1 cellular context compared by ENCODE assay signal in the genomic region with DNA sequence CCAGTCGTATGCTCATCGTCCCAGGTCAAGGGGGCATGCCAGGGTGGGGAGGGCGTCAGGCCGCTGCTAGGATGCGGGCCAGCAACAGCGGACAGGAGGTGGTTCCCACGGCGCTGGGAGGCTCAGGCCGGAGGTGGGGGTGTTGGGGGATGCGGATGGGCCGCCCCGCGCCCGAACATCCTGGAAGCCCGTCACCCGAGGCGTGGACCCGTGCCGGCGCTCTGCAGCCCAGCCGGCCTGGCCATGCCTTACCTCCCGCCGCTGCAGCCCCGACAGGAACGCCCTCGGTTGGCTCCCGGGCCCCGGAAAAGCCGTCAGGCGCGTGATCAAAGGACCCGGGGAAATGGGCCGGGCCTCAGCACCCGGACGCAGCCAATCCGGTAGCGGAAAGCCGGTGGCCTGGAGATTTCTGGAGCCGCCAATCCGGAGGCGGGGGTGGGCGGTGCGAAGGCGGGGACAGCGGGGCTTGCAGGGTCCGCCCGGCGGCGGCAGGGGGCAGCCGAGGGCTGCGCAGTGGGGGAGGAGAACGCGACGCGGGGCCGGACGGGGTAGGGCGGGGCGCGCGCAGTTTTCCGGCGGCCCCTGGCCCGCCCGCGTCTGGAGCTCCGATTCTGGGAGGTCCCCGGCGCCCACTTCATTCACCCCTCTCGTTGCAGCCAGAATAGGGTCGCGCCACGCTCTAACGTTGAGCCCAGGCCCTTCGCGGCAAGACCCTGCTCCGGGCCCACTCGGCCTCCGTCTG.
A peak's percentile ranks its signal among the peaks of the same experiment; 100 is the strongest.
TF ChIP-seq lines count a peak whose summit lies in the region.

A gene (minus strand): TSS at position 280 of the 742 bp plus-strand sequence. CDS start 1,215 bp downstream, outside the sequence.

TF ChIP-seq in K562, 482 proteins besides CTCF, POLR2A, EP300 and RAD21 (continued from another document and continues in another):
- TF ChIP-seq, protein P1, sequence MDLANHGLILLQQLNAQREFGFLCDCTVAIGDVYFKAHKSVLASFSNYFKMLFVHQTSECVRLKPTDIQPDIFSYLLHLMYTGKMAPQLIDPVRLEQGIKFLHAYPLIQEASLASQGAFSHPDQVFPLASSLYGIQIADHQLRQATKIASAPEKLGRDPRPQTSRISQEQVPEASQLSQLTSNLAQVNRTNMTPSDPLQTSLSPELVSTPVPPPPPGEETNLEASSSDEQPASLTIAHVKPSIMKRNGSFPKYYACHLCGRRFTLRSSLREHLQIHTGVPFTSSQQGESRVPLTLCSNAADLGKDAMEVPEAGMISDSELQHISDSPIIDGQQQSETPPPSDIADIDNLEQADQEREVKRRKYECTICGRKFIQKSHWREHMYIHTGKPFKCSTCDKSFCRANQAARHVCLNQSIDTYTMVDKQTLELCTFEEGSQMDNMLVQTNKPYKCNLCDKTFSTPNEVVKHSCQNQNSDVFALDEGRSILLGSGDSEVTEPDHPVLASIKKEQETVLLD (IDR thresholded peaks at IDR 0.05) = no peak
- TF ChIP-seq CHD2 (IDR thresholded peaks at IDR 0.05; ENCODE audit: low read depth, low read length) = peak; percentile 68
- no peak for TF ChIP-seq ZNF77 (CRISPR knock-in tag; IDR thresholded peaks at IDR 0.05)
- peak; percentile 92 for TF ChIP-seq SP1 (CRISPR knock-in tag; IDR thresholded peaks at IDR 0.05)
- TF ChIP-seq PTRF (tag; IDR thresholded peaks at IDR 0.05) = no peak
- TF ChIP-seq ZC3H11A (IDR thresholded peaks at IDR 0.05; ENCODE audit: low read depth, low read length) = 0 out of 2 replicates have a peak, but pooled peaks have one; percentile 64
- TF ChIP-seq TAF9B (IDR thresholded peaks at IDR 0.05; ENCODE audit: partially characterized antibody) = no peak
- TF ChIP-seq, protein P2, sequence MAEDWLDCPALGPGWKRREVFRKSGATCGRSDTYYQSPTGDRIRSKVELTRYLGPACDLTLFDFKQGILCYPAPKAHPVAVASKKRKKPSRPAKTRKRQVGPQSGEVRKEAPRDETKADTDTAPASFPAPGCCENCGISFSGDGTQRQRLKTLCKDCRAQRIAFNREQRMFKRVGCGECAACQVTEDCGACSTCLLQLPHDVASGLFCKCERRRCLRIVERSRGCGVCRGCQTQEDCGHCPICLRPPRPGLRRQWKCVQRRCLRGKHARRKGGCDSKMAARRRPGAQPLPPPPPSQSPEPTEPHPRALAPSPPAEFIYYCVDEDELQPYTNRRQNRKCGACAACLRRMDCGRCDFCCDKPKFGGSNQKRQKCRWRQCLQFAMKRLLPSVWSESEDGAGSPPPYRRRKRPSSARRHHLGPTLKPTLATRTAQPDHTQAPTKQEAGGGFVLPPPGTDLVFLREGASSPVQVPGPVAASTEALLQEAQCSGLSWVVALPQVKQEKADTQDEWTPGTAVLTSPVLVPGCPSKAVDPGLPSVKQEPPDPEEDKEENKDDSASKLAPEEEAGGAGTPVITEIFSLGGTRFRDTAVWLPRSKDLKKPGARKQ (CRISPR knock-in tag; IDR thresholded peaks at IDR 0.05) = no peak
- peak; percentile 95 for TF ChIP-seq ZFX (CRISPR knock-in tag; IDR thresholded peaks at IDR 0.05)
- peak; percentile 74 for TF ChIP-seq GABPA (tag; conservative IDR thresholded peaks at IDR 0.05; ENCODE audit: low read depth)
- TF ChIP-seq, protein P3, sequence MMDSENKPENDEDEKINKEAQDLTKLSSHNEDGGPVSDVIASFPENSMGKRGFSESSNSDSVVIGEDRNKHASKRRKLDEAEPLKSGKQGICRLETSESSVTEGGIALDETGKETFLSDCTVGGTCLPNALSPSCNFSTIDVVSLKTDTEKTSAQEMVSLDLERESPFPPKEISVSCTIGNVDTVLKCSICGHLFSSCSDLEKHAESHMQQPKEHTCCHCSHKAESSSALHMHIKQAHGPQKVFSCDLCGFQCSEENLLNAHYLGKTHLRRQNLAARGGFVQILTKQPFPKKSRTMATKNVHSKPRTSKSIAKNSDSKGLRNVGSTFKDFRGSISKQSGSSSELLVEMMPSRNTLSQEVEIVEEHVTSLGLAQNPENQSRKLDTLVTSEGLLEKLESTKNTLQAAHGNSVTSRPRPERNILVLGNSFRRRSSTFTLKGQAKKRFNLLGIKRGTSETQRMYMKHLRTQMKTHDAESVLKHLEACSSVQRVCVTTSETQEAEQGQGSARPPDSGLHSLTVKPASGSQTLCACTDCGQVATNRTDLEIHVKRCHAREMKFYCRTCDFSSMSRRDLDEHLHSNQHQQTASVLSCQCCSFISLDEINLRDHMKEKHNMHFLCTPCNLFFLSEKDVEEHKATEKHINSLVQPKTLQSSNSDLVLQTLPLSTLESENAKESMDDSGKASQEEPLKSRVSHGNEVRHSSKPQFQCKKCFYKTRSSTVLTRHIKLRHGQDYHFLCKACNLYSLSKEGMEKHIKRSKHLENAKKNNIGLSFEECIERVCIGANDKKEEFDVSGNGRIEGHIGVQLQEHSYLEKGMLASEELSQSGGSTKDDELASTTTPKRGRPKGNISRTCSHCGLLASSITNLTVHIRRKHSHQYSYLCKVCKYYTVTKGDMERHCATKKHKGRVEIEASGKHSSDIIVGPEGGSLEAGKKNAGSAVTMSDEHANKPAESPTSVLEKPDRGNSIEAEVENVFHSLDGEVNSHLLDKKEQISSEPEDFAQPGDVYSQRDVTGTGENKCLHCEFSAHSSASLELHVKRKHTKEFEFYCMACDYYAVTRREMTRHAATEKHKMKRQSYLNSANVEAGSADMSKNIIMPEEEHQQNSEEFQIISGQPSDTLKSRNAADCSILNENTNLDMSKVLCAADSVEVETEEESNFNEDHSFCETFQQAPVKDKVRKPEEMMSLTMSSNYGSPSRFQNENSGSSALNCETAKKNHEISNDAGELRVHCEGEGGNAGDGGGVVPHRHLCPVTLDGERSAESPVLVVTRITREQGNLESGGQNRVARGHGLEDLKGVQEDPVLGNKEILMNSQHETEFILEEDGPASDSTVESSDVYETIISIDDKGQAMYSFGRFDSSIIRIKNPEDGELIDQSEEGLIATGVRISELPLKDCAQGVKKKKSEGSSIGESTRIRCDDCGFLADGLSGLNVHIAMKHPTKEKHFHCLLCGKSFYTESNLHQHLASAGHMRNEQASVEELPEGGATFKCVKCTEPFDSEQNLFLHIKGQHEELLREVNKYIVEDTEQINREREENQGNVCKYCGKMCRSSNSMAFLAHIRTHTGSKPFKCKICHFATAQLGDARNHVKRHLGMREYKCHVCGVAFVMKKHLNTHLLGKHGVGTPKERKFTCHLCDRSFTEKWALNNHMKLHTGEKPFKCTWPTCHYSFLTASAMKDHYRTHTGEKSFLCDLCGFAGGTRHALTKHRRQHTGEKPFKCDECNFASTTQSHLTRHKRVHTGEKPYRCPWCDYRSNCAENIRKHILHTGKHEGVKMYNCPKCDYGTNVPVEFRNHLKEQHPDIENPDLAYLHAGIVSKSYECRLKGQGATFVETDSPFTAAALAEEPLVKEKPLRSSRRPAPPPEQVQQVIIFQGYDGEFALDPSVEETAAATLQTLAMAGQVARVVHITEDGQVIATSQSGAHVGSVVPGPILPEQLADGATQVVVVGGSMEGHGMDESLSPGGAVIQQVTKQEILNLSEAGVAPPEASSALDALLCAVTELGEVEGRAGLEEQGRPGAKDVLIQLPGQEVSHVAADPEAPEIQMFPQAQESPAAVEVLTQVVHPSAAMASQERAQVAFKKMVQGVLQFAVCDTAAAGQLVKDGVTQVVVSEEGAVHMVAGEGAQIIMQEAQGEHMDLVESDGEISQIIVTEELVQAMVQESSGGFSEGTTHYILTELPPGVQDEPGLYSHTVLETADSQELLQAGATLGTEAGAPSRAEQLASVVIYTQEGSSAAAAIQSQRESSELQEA (IDR thresholded peaks at IDR 0.05; ENCODE audit: low read depth) = peak; percentile 80; the same call in 1 of the 2 replicates
- TF ChIP-seq ATF7 (IDR thresholded peaks at IDR 0.05) = no peak
- no peak for TF ChIP-seq IFI16 (CRISPR knock-in tag; IDR thresholded peaks at IDR 0.05)
- TF ChIP-seq SRF (CRISPR knock-in tag; IDR thresholded peaks at IDR 0.05) = peak in 1 of 2 experiments; percentile 69; a peak in 1 of 4 replicates
- TF ChIP-seq, protein P4, sequence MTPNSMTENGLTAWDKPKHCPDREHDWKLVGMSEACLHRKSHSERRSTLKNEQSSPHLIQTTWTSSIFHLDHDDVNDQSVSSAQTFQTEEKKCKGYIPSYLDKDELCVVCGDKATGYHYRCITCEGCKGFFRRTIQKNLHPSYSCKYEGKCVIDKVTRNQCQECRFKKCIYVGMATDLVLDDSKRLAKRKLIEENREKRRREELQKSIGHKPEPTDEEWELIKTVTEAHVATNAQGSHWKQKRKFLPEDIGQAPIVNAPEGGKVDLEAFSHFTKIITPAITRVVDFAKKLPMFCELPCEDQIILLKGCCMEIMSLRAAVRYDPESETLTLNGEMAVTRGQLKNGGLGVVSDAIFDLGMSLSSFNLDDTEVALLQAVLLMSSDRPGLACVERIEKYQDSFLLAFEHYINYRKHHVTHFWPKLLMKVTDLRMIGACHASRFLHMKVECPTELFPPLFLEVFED (CRISPR knock-in tag; conservative IDR thresholded peaks at IDR 0.05) = no peak; the same call in 1 of the 2 replicates
- peak; percentile 88 to 92 for TF ChIP-seq MAZ (CRISPR knock-in tag; conservative IDR thresholded peaks at IDR 0.05 in 1 of 2, IDR thresholded peaks at IDR 0.05 in 1 of 2)
- TF ChIP-seq POLR2G (IDR thresholded peaks at IDR 0.05; ENCODE audit: low read depth, low read length) = peak; percentile 95
- peak; percentile 98 for TF ChIP-seq CHD1 (IDR thresholded peaks at IDR 0.05; ENCODE audit: low read length)
- no peak for TF ChIP-seq NR4A1 (CRISPR knock-in tag; IDR thresholded peaks at IDR 0.05)
- TF ChIP-seq NR4A1 (tag; IDR thresholded peaks at IDR 0.05) = peak; percentile 52; the same call in 1 of the 2 replicates
- TF ChIP-seq NR3C1 (CRISPR knock-in tag; IDR thresholded peaks at IDR 0.05) = no peak
- TF ChIP-seq HDGF (IDR thresholded peaks at IDR 0.05) = 0 out of 2 replicates have a peak, but pooled peaks have one; percentile 26
- TF ChIP-seq EZH2 (IDR thresholded peaks at IDR 0.05; ENCODE audit: borderline replicate concordance, low read depth, low read length) = no peak
- no peak for TF ChIP-seq TCFL5 (CRISPR knock-in tag; conservative IDR thresholded peaks at IDR 0.05)
- TF ChIP-seq SRSF1 (IDR thresholded peaks at IDR 0.05; ENCODE audit: low read depth, low read length) = no peak
- peak; percentile 41 for TF ChIP-seq MEIS2 (IDR thresholded peaks at IDR 0.05; ENCODE audit: partially characterized antibody)
- TF ChIP-seq SOX6 (IDR thresholded peaks at IDR 0.05) = peak; percentile 19; the same call in 1 of the 2 replicates
- peak; percentile 59; the same call in 1 of the 2 replicates for TF ChIP-seq JUN (IDR thresholded peaks at IDR 0.05; ENCODE audit: borderline replicate concordance, low read depth, low read length)
- no peak; the same call in 1 of the 2 replicates for TF ChIP-seq JUN (CRISPR knock-in tag; IDR thresholded peaks at IDR 0.05; ENCODE audit: borderline replicate concordance)
- no peak for TF ChIP-seq C11orf30 (IDR thresholded peaks at IDR 0.05; ENCODE audit: low read depth)
- TF ChIP-seq, protein P5, sequence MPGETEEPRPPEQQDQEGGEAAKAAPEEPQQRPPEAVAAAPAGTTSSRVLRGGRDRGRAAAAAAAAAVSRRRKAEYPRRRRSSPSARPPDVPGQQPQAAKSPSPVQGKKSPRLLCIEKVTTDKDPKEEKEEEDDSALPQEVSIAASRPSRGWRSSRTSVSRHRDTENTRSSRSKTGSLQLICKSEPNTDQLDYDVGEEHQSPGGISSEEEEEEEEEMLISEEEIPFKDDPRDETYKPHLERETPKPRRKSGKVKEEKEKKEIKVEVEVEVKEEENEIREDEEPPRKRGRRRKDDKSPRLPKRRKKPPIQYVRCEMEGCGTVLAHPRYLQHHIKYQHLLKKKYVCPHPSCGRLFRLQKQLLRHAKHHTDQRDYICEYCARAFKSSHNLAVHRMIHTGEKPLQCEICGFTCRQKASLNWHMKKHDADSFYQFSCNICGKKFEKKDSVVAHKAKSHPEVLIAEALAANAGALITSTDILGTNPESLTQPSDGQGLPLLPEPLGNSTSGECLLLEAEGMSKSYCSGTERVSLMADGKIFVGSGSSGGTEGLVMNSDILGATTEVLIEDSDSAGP (CRISPR knock-in tag; IDR thresholded peaks at IDR 0.05) = no peak
- peak; percentile 64; the same call in 1 of the 2 replicates for TF ChIP-seq LCOR (CRISPR knock-in tag; IDR thresholded peaks at IDR 0.05)
- TF ChIP-seq, protein P6, sequence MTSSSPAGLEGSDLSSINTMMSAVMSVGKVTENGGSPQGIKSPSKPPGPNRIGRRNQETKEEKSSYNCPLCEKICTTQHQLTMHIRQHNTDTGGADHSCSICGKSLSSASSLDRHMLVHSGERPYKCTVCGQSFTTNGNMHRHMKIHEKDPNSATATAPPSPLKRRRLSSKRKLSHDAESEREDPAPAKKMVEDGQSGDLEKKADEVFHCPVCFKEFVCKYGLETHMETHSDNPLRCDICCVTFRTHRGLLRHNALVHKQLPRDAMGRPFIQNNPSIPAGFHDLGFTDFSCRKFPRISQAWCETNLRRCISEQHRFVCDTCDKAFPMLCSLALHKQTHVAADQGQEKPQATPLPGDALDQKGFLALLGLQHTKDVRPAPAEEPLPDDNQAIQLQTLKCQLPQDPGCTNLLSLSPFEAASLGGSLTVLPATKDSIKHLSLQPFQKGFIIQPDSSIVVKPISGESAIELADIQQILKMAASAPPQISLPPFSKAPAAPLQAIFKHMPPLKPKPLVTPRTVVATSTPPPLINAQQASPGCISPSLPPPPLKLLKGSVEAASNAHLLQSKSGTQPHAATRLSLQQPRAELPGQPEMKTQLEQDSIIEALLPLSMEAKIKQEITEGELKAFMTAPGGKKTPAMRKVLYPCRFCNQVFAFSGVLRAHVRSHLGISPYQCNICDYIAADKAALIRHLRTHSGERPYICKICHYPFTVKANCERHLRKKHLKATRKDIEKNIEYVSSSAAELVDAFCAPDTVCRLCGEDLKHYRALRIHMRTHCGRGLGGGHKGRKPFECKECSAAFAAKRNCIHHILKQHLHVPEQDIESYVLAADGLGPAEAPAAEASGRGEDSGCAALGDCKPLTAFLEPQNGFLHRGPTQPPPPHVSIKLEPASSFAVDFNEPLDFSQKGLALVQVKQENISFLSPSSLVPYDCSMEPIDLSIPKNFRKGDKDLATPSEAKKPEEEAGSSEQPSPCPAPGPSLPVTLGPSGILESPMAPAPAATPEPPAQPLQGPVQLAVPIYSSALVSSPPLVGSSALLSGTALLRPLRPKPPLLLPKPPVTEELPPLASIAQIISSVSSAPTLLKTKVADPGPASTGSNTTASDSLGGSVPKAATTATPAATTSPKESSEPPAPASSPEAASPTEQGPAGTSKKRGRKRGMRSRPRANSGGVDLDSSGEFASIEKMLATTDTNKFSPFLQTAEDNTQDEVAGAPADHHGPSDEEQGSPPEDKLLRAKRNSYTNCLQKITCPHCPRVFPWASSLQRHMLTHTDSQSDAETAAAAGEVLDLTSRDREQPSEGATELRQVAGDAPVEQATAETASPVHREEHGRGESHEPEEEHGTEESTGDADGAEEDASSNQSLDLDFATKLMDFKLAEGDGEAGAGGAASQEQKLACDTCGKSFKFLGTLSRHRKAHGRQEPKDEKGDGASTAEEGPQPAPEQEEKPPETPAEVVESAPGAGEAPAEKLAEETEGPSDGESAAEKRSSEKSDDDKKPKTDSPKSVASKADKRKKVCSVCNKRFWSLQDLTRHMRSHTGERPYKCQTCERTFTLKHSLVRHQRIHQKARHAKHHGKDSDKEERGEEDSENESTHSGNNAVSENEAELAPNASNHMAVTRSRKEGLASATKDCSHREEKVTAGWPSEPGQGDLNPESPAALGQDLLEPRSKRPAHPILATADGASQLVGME (CRISPR knock-in tag; IDR thresholded peaks at IDR 0.05) = no peak; the same call in 1 of the 2 replicates
